17 cellular contexts compared by ENCODE assay signal in the genomic region with DNA sequence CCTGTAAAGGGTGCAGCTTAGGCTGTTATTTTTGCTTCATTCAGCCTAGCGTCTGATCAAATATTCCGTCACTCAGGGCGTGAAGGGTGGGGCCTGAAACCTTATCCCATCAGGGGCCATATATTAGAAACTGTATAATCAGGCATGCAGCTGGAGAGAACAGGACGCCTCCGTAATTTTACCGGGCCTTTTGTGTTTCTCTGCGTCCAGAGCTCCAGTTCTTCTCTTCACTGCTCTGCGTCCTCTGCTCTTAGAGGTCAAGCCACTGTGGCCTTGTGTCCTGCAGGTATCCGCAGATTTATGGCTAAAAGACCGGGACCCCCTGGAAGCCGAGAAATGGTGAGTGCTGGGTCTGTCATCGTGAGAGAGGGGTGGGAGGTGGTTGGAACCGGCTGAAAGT.
"Had no signal": no experiment of that assay in that cellular context is flagged by ENCODE, and none has a peak within 500 bp of the region (broad histone marks: within the 10 kb centered on the region; RNA-seq: fewer than 3 reads in every experiment).

A gene (plus strand): TSS at position 301 of the 400 bp plus-strand sequence. CDS start 0 bp downstream, at position 301.

- DNase-seq: occipital lobe; ovary; psoas muscle; right cardiac atrium; right lobe of liver; sigmoid colon; small intestine; stimulated activated CD4-positive, alpha-beta T cell treated with anti-CD3 and anti-CD28 coated beads, Interleukin-15, amount 100 ng/mL, for 24 hours; stimulated activated CD4-positive, alpha-beta T cell treated with anti-CD3 and anti-CD28 coated beads, Interleukin-2, amount 100 ng/mL, for 24 hours; stimulated activated CD4-positive, alpha-beta T cell treated with anti-CD3 and anti-CD28 coated beads, Interleukin-2, amount 100 ng/mL, for 48 hours; stimulated activated CD4-positive, alpha-beta T cell treated with anti-CD3 and anti-CD28 coated beads, Interleukin-4, amount 100 ng/mL, for 24 hours; stimulated activated naive B cell treated with anti-CD40 and anti-IgM and Interleukin-4, amounts not matched to agents 10 μg/mL and 1 μg/mL and 100 μg/mL, for 72 hours; stimulated activated naive CD4-positive, alpha-beta T cell treated with Interleukin-2 at 50 U/mL for 16 hours; stomach; thyroid gland; trophoblast cell; upper lobe of left lung had no signal
